ENCODE assay signal across 23 cellular contexts in genomic region chr19:17735410-17735809, GRCh38. TPM values are rescaled to one million over a fixed set of nuclear protein-coding genes. Genes with fewer than 3 reads are reported as not detected.
"Had no signal": no experiment of that assay in that cellular context is flagged by ENCODE, and none has a peak within 500 bp of the region (broad histone marks: within the 10 kb centered on the region; RNA-seq: fewer than 3 reads in every experiment).

No MANE protein-coding gene starts in this region.

- H3K27me3 Mint-ChIP-seq: naive thymus-derived CD4-positive, alpha-beta T cell; type B pancreatic cell had no signal

- DNase-seq: dermis blood vessel endothelial cell; esophagus squamous epithelium; foreskin fibroblast; glutamatergic neuron; islet precursor cell; mammary epithelial cell; naive thymus-derived CD4-positive, alpha-beta T cell; nephron progenitor cell; posterior cingulate gyrus; spleen; stimulated activated CD4-positive, alpha-beta T cell treated with anti-CD3 and anti-CD28 coated beads, Interleukin-2, amount 100 ng/mL, for 24 hours; stimulated activated CD4-positive, alpha-beta T cell treated with anti-CD3 and anti-CD28 coated beads, Interleukin-4, amount 100 ng/mL, for 4 hours; stimulated activated naive CD4-positive, alpha-beta T cell treated with Interleukin-2 at 50 U/mL for 16 hours had no signal

- H3K9me3 Mint-ChIP-seq: naive thymus-derived CD4-positive, alpha-beta T cell; type B pancreatic cell had no signal

- ATAC-seq: gastroesophageal sphincter; left lobe of liver; naive thymus-derived CD4-positive, alpha-beta T cell; sciatic nerve had no signal

- FAIRE-seq: urothelium cell line had no signal

- H3K4me3 Mint-ChIP-seq: naive thymus-derived CD4-positive, alpha-beta T cell; nephron progenitor cell; type B pancreatic cell had no signal

- H3K4me3 ChIP-seq: esophagus squamous epithelium, gastroesophageal sphincter, spleen had no signal

- H3K27ac ChIP-seq: esophagus squamous epithelium, gastroesophageal sphincter, spleen had no signal

- H3K27ac Mint-ChIP-seq: naive thymus-derived CD4-positive, alpha-beta T cell; type B pancreatic cell had no signal

- H3K4me1 ChIP-seq: gastroesophageal sphincter had no signal

- H3K9me3 ChIP-seq: esophagus squamous epithelium, gastroesophageal sphincter, neutrophil, spleen had no signal

- H3K27me3 ChIP-seq: esophagus squamous epithelium, gastroesophageal sphincter, neutrophil, spleen had no signal

RNA-seq across cellular contexts. Expression of gene UNC13A, which starts 47.3 kb away (rescaled TPM):
- total RNA-seq: lower leg skin, skeletal muscle tissue had no signal

RNA-seq across cellular contexts. Expression of gene B3GNT3, which starts 59.5 kb away (rescaled TPM):
- total RNA-seq: dermis blood vessel endothelial cell, osteocyte, pulmonary artery endothelial cell, skeletal muscle tissue had no signal
